1 cellular context compared by ENCODE assay signal in genomic region chr12:27523642-27524488, GRCh38.
TF ChIP-seq lines count a peak whose summit lies in the region.

TSS of gene PPFIBP1 (plus strand) at chr12:27524206. CDS start at chr12:27633397, 109,191 bp downstream.

TF ChIP-seq in HCT116, 20 proteins besides CTCF, POLR2A, EP300 and RAD21 (continued from another document):
- no peak for TF ChIP-seq EZH2phosphoT487 (IDR thresholded peaks at IDR 0.05; ENCODE audit: borderline replicate concordance)
- peak; percentile 83 for TF ChIP-seq SIN3A (IDR thresholded peaks at IDR 0.05; ENCODE audit: low read depth)
- peak; percentile 66 for TF ChIP-seq MAX (IDR thresholded peaks at IDR 0.05)
- TF ChIP-seq ZNF274 (IDR thresholded peaks at IDR 0.05; ENCODE audit: low read depth, low read length): no peak
- TF ChIP-seq POLR2AphosphoS5 (IDR thresholded peaks at IDR 0.05; ENCODE audit: low read depth, low read length): peak; percentile 83
- TF ChIP-seq ZFX (IDR thresholded peaks at IDR 0.05): no peak
- TF ChIP-seq ELF1 (IDR thresholded peaks at IDR 0.05; ENCODE audit: borderline replicate concordance, low read depth): no peak
- TF ChIP-seq EZH2 (IDR thresholded peaks at IDR 0.05): no peak
